1 cellular context compared by ENCODE assay signal in genomic region chr6:3159805-3160781, GRCh38.
TF ChIP-seq lines count a peak whose summit lies in the region.

No MANE protein-coding gene starts in this region.

TF ChIP-seq in H1, 55 proteins besides CTCF, POLR2A, EP300 and RAD21 (continued from another document):
- TF ChIP-seq BCL11A (IDR thresholded peaks at IDR 0.05; ENCODE audit: low read depth in 2 of 2, low read length in 2 of 2) (no peak), MAFK (IDR thresholded peaks at IDR 0.05; ENCODE audit: low read depth, low read length) (no peak), CREB1 (IDR thresholded peaks at IDR 0.05) (no peak), SIRT6 (IDR thresholded peaks at IDR 0.05; ENCODE audit: low read length) (no peak), SUZ12 (IDR thresholded peaks at IDR 0.05; ENCODE audit: low read length) (no peak), HDAC6 (IDR thresholded peaks at IDR 0.05; ENCODE audit: low read depth, low read length) (no peak), TAF1 (IDR thresholded peaks at IDR 0.05; ENCODE audit: low read depth, low read length) (no peak), SP2 (IDR thresholded peaks at IDR 0.05; ENCODE audit: low read length) (no peak), ASH2L (IDR thresholded peaks at IDR 0.05; ENCODE audit: low read length) (no peak), JUND (IDR thresholded peaks at IDR 0.05; ENCODE audit: low read length) (no peak), CHD7 (IDR thresholded peaks at IDR 0.05; ENCODE audit: insufficient replicate concordance, low read length) (no peak), GABPA (IDR thresholded peaks at IDR 0.05; ENCODE audit: borderline replicate concordance, insufficient read depth, low read length) (no peak), TBP (IDR thresholded peaks at IDR 0.05; ENCODE audit: low read depth, low read length) (no peak)
